In the genomic region with DNA sequence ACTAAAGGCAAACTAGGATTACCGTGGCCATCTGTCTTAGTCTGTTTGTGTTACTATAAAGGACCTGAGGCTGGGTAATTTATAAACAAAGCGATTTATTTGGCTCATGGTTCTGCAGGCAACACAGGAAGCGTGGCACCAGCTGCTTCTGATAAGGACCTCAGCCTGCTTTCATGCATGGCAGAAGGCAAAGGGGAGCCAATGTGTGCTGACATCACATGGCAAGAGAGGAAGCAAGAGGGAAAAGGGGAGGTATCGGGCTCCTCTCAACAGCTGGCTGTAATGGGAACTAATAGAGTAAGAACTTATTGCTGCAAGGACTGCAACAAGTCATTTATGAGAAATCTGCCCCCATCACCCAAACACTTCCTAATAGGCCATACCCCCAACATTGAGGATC, we compare ENCODE assay signal across 11 cellular contexts.
A peak's percentile ranks its signal among the peaks of the same experiment; 100 is the strongest.
DNase-seq lines count a peak whose midpoint lies in the region; ATAC-seq and TF ChIP-seq lines count a peak whose summit lies in the region.
"Had no signal": no experiment of that assay in that cellular context is flagged by ENCODE, and none has a peak within 500 bp of the region (broad histone marks: within the 10 kb centered on the region; RNA-seq: fewer than 3 reads in every experiment).

No MANE protein-coding gene starts in this region.

- WGBS in endodermal cell (ENCODE audit: insufficient coverage in 1 of 2, insufficient read length in 1 of 2), 2 experiments = 90 to 94% methylated on average over 3 to 4 of the region's 4 CpGs

- TF ChIP-seq CTCF in BE2C (IDR thresholded peaks at IDR 0.05; ENCODE audit: low read depth, low read length) (no peak), GM23338 (conservative IDR thresholded peaks at IDR 0.05; ENCODE audit: low read depth in 2 of 2) (no peak), endodermal cell (conservative IDR thresholded peaks at IDR 0.05) (no peak)

- ATAC-seq in GM23338 (no peak), GM21576 (IDR thresholded peaks at IDR 0.05; ENCODE audit: unreplicated experiment) (no peak), GM18870 (IDR thresholded peaks at IDR 0.05; ENCODE audit: unreplicated experiment) (no peak)

- H3K4me3 Mint-ChIP-seq in GM23338 = no peak overlapping the region
- no peak overlapping the region for H3K4me3 Mint-ChIP-seq in endodermal cell
- H3K4me3 Mint-ChIP-seq: CD4-positive, alpha-beta memory T cell had no signal

- H3K36me3 ChIP-seq in BE2C = no peaks in the 10 kb centered on the region
- H3K36me3 ChIP-seq in GM23338 (ENCODE audit: insufficient read depth) = no peaks in the 10 kb centered on the region
- H3K36me3 ChIP-seq in endodermal cell (ENCODE audit: control insufficient read depth, insufficient read depth, low read length) = no peaks in the 10 kb centered on the region
- H3K36me3 ChIP-seq: sigmoid colon had no signal

- H4K20me1 ChIP-seq in GM23338 (replicated peaks; ENCODE audit: insufficient read depth) = no peaks in the 10 kb centered on the region

- H3K27ac ChIP-seq in GM23338 (ENCODE audit: low read depth) (no peak overlapping the region), endodermal cell (ENCODE audit: low read depth, low read length) (peak overlapping the region; percentile 15)
- H3K27ac ChIP-seq: sigmoid colon had no signal

- H3K27me3 ChIP-seq in BE2C = no peaks in the 10 kb centered on the region
- H3K27me3 ChIP-seq in GM23338 (ENCODE audit: insufficient read depth) = no peaks in the 10 kb centered on the region
- H3K27me3 ChIP-seq in endodermal cell (ENCODE audit: control insufficient read depth, insufficient read depth, low read length, poor library complexity, severe bottlenecking) = no peaks in the 10 kb centered on the region
- H3K27me3 ChIP-seq: sigmoid colon had no signal

- H3K4me3 ChIP-seq in BE2C (ENCODE audit: low read depth, low read length) = 0 out of 2 replicates have a peak overlapping the region, but pooled peaks have one; percentile 2
- H3K4me3 ChIP-seq in GM23338 = no peak overlapping the region
- no peak overlapping the region for H3K4me3 ChIP-seq in endodermal cell (ENCODE audit: low read length)
- H3K4me3 ChIP-seq: sigmoid colon had no signal

- H3K4me2 ChIP-seq in GM23338 = no peak overlapping the region

- H3K36me3 Mint-ChIP-seq in GM23338 (ENCODE audit: low read depth) = no peaks in the 10 kb centered on the region
- H3K36me3 Mint-ChIP-seq in endodermal cell (ENCODE audit: low read depth) = no peaks in the 10 kb centered on the region
- H3K36me3 Mint-ChIP-seq: CD4-positive, alpha-beta memory T cell had no signal

- DNase-seq in BE2C = peak; percentile 85
- no peak for DNase-seq in GM23338 (ENCODE audit: low spot score)
- peak; percentile 68 for DNase-seq in NCI-H510A treated with DMSO at 0.1 percent for 48 hours (lab: John Stamatoyannopoulos, UW)
- DNase-seq in endodermal cell = no peak
- DNase-seq in mesenteric fat pad (ENCODE audit: low spot score) = no peak
- DNase-seq in central memory CD4-positive, alpha-beta T cell = no peak
- DNase-seq: CD4-positive, alpha-beta memory T cell; head of caudate nucleus; sigmoid colon had no signal

- no peaks in the 10 kb centered on the region for H3F3A ChIP-seq in GM23338 (replicated peaks; ENCODE audit: low read depth)

- no peaks in the 10 kb centered on the region for H3K79me2 ChIP-seq in GM23338 (replicated peaks; ENCODE audit: insufficient read depth)

- no peak overlapping the region for H3K9ac ChIP-seq in endodermal cell (ENCODE audit: extremely low read depth, low read length, poor library complexity, severe bottlenecking)

- H3K4me1 Mint-ChIP-seq in GM23338 (no peaks in the 10 kb centered on the region; the same call in 2 of the 3 replicates), endodermal cell (no peaks in the 10 kb centered on the region)
- H3K4me1 Mint-ChIP-seq: CD4-positive, alpha-beta memory T cell had no signal

- H3K9me3 ChIP-seq in BE2C = no peaks in the 10 kb centered on the region
- no peaks in the 10 kb centered on the region for H3K9me3 ChIP-seq in endodermal cell (ENCODE audit: control insufficient read depth, low read length)
- H3K9me3 ChIP-seq: sigmoid colon had no signal

- no peak overlapping the region for H3K27ac Mint-ChIP-seq in GM23338
- no peak overlapping the region for H3K27ac Mint-ChIP-seq in endodermal cell
- H3K27ac Mint-ChIP-seq: CD4-positive, alpha-beta memory T cell had no signal

- peak overlapping the region; percentile 52; the same call in 1 of the 2 replicates for H2AFZ ChIP-seq in GM23338

- H3K9me3 Mint-ChIP-seq in GM23338 = no peaks in the 10 kb centered on the region
- H3K9me3 Mint-ChIP-seq in endodermal cell = no peaks in the 10 kb centered on the region

- no peaks in the 10 kb centered on the region for H3K27me3 Mint-ChIP-seq in GM23338 (ENCODE audit: insufficient read depth, low read depth, poor library complexity)
- no peaks in the 10 kb centered on the region for H3K27me3 Mint-ChIP-seq in endodermal cell (ENCODE audit: insufficient read depth)
- H3K27me3 Mint-ChIP-seq: CD4-positive, alpha-beta memory T cell had no signal

- no peaks in the 10 kb centered on the region for H3K9me2 ChIP-seq in GM23338 (ENCODE audit: insufficient read depth)

- H3K4me1 ChIP-seq in BE2C (no peaks in the 10 kb centered on the region), GM23338 (ENCODE audit: insufficient read depth) (peaks cover 4% of the 10 kb centered on the region; the same call in 1 of the 2 replicates), endodermal cell (ENCODE audit: control insufficient read depth, insufficient read depth, low read length) (no peaks in the 10 kb centered on the region)
- H3K4me1 ChIP-seq: sigmoid colon had no signal

TF ChIP-seq in GM23338, 12 proteins besides CTCF, POLR2A, EP300 and RAD21 (continues in another document):
- TF ChIP-seq NANOG (IDR thresholded peaks at IDR 0.05; ENCODE audit: borderline replicate concordance) (no peak), JUNB (IDR thresholded peaks at IDR 0.05; ENCODE audit: unreplicated experiment) (no peak), ZNF331 (CRISPR knock-in tag; IDR thresholded peaks at IDR 0.05; ENCODE audit: low read depth) (no peak), ZNF462 (CRISPR knock-in tag; IDR thresholded peaks at IDR 0.05) (no peak), STAT1 (IDR thresholded peaks at IDR 0.05; ENCODE audit: unreplicated experiment) (no peak), EZH2phosphoT487 (IDR thresholded peaks at IDR 0.05; ENCODE audit: unreplicated experiment) (no peak), EZH2 (IDR thresholded peaks at IDR 0.05; ENCODE audit: low read depth, unreplicated experiment) (no peak), POLR2AphosphoS5 (IDR thresholded peaks at IDR 0.05; ENCODE audit: low read depth) (no peak)

Comparison
In these comparisons a context has a peak if more than half of its experiments do, and no peak if none do; other contexts are left out.
1. DNase-seq: peak in BE2C (single experiment) and NCI-H510A treated with DMSO at 0.1 percent for 48 hours (single experiment); none in GM23338 (single experiment), endodermal cell (single experiment), mesenteric fat pad (single experiment) and central memory CD4-positive, alpha-beta T cell (single experiment).